ENCODE assay signal across 9 cellular contexts in genomic region chr1:68049941-68050878, GRCh38. TPM values are rescaled to one million over a fixed set of nuclear protein-coding genes. Genes with fewer than 3 reads are reported as not detected.
DNase-seq lines count a peak whose midpoint lies in the region; ATAC-seq and TF ChIP-seq lines count a peak whose summit lies in the region.
"Had no signal": no experiment of that assay in that cellular context is flagged by ENCODE, and none has a peak within 500 bp of the region (broad histone marks: within the 10 kb centered on the region; RNA-seq: fewer than 3 reads in every experiment).

TSS of gene DIRAS3 (minus strand) at chr1:68050627. CDS start at chr1:68047297, 3,330 bp downstream.

- H3K4me1 ChIP-seq in HUES6 (ENCODE audit: control insufficient read depth, insufficient read depth, low read length) (peaks cover 5% of the 10 kb centered on the region; the same call in 1 of the 2 replicates), iPS DF 6.9 (ENCODE audit: control insufficient read depth, insufficient read depth, low read length) (no peaks in the 10 kb centered on the region)

- H3K9ac ChIP-seq in HUES6 (ENCODE audit: low read length) = no peak within 1 kb of the TSS

- no peaks in the 10 kb centered on the region for H3K36me3 Mint-ChIP-seq in natural killer cell

- DNase-seq in astrocyte of the hippocampus (ENCODE audit: low read depth, low spot score) (peak; percentile 40), iPS DF 6.9 (ENCODE audit: low read depth, low spot score) (no peak), NCI-H2029 treated with DMSO at 0.1 percent for 48 hours (lab: John Stamatoyannopoulos, UW) (no peak), natural killer cell (no peak)
- no peak for DNase-seq in activated naive CD4-positive, alpha-beta T cell (lab: John Stamatoyannopoulos, UW)

- intact Hi-C loops in natural killer cell (cut with micrococcal nuclease) = no loop called here

- H3K27me3 ChIP-seq in HUES6 (ENCODE audit: control insufficient read depth, insufficient read depth, low read length) (peaks cover 38% of the 10 kb centered on the region), iPS DF 6.9 (ENCODE audit: control insufficient read depth, insufficient read depth, low read length) (peaks cover 27% of the 10 kb centered on the region)

- no CpG with 5 or more reads among the region's 45 CpGs for WGBS in iPS DF 6.9 (ENCODE audit: insufficient coverage, insufficient read length)

- H3K9me3 ChIP-seq in HUES6 (ENCODE audit: control insufficient read depth, insufficient read depth, low read depth, low read length) = no peaks in the 10 kb centered on the region
- no peaks in the 10 kb centered on the region for H3K9me3 ChIP-seq in iPS DF 6.9 (ENCODE audit: control insufficient read depth, insufficient read depth, low read length)

- no peak within 1 kb of the TSS for H3K4me3 Mint-ChIP-seq in natural killer cell

- TF ChIP-seq CTCF in natural killer cell (IDR thresholded peaks at IDR 0.05) = no peak

- H3K27me3 Mint-ChIP-seq in natural killer cell (ENCODE audit: low read depth in 2 of 2) = peaks cover 0 to 4% of the 10 kb centered on the region in 2 donors

- no peaks in the 10 kb centered on the region for H3K36me3 ChIP-seq in HUES6 (ENCODE audit: control insufficient read depth, insufficient read depth, low read length)
- H3K36me3 ChIP-seq in iPS DF 6.9 (ENCODE audit: control insufficient read depth, insufficient read depth, low read length) = no peaks in the 10 kb centered on the region

- no peak within 1 kb of the TSS for H3K27ac ChIP-seq in HUES6 (ENCODE audit: low read depth, low read length)
- no peak within 1 kb of the TSS for H3K27ac ChIP-seq in iPS DF 6.9 (ENCODE audit: low read length)
- H3K27ac ChIP-seq in skin epidermis = no peak within 1 kb of the TSS

- H3K4me1 Mint-ChIP-seq in natural killer cell = no peaks in the 10 kb centered on the region

- ATAC-seq in natural killer cell (no peak), GM19035 (IDR thresholded peaks at IDR 0.05; ENCODE audit: unreplicated experiment) (no peak)

- peaks cover 2 to 7% of the 10 kb centered on the region in 2 donors for H3K9me3 Mint-ChIP-seq in natural killer cell

- H3K27ac Mint-ChIP-seq in natural killer cell = no peak within 1 kb of the TSS

- H3K4me3 ChIP-seq in HUES6 (ENCODE audit: low read depth, low read length) (peak within 1 kb of the TSS; percentile 53), iPS DF 6.9 (ENCODE audit: low read length) (peak within 1 kb of the TSS; percentile 1; the same call in 1 of the 2 replicates), skin epidermis (peak within 1 kb of the TSS; percentile 7 to 39 (median 18))

RNA-seq across cellular contexts. Expression of gene DIRAS3, which starts in this region (rescaled TPM):
- not detected for total RNA-seq in natural killer cell
- total RNA-seq: RPMI7951 had no signal

Comparison
In these comparisons a context has a peak if more than half of its experiments do, and no peak if none do; other contexts are left out.
1. H3K4me3 ChIP-seq: peak in every context shown above with its lines; median percentile 53 in HUES6; 18 in skin epidermis; 1 in iPS DF 6.9.